In the genomic region with DNA sequence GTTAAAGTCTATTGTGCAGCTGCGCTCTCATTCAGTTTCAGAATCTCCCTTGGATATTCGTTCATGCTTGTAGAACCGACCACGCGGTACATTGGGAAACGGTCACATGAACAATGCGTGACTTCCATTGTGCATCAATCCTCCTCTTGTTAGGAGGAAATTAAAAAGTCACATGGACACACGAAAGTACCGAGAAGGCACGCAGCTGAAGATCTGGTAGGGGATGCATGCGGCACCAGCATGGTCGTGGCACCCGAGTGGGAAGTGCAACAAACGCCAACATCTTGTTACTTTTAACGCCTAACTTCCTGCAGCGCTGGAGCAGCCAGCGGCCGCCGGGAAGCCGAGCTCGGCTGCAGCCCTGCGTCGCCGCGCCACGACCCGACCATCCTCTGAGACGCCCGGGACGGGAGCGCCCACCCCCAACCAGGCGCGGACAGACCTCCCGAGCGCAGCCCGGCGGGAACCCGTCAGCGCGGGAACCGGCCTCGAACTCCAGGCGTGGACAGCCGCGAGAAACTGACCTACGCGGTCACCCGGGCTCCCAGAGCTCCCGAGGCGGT, we compare ENCODE assay signal across 8 cellular contexts. TPM values are rescaled to one million over a fixed set of nuclear protein-coding genes. Genes with fewer than 3 reads are reported as not detected.
A peak's percentile ranks its signal among the peaks of the same experiment; 100 is the strongest.
DNase-seq lines count a peak whose midpoint lies in the region; ATAC-seq and TF ChIP-seq lines count a peak whose summit lies in the region.

No MANE protein-coding gene starts in this region.

- no peaks in the 10 kb centered on the region for H3K4me1 ChIP-seq in breast epithelium
- H3K4me1 ChIP-seq in iPS-15b (ENCODE audit: control insufficient read depth, insufficient read depth, low read length) = peaks cover 28% of the 10 kb centered on the region

- no peak for TF ChIP-seq CTCF in breast epithelium (IDR thresholded peaks at IDR 0.05)

- H3K27me3 ChIP-seq in breast epithelium = no peaks in the 10 kb centered on the region
- H3K27me3 ChIP-seq in iPS-15b (ENCODE audit: control insufficient read depth, insufficient read depth, low read length) = no peaks in the 10 kb centered on the region

- ATAC-seq in GM21390 (IDR thresholded peaks at IDR 0.05; ENCODE audit: unreplicated experiment) (peak; percentile 32), GM21528 (IDR thresholded peaks at IDR 0.05; ENCODE audit: low FRiP score, unreplicated experiment) (no peak)

- H3K36me3 ChIP-seq in breast epithelium = no peaks in the 10 kb centered on the region
- H3K36me3 ChIP-seq in iPS-15b (ENCODE audit: control insufficient read depth, insufficient read depth, low read length) = no peaks in the 10 kb centered on the region

- intact Hi-C loops in breast epithelium (cut with DNase I; ENCODE audit: low total_unique reads) = no loop called here

- H3K27ac ChIP-seq in breast epithelium = peak overlapping the region; percentile 90 to 94

- DNase-seq in AG08395 (ENCODE audit: low spot score) (peak; percentile 43), NCI-H1417 treated with DMSO at 0.1 percent for 48 hours (lab: John Stamatoyannopoulos, UW) (peak; percentile 16), SKM-1 (lab: John Stamatoyannopoulos, UW; ENCODE audit: unreplicated experiment) (peak; percentile 36), breast epithelium (ENCODE audit: low spot score in 2 of 2) (peak in 1 of 2 donors; percentile 70), retina (peak; percentile 94)

- no peak for TF ChIP-seq POLR2A in breast epithelium (IDR thresholded peaks at IDR 0.05)

- H3K9me3 ChIP-seq in breast epithelium = no peaks in the 10 kb centered on the region
- no peaks in the 10 kb centered on the region for H3K9me3 ChIP-seq in iPS-15b (ENCODE audit: control insufficient read depth, insufficient read depth, low read length)

- H3K9ac ChIP-seq in iPS-15b (ENCODE audit: low read depth, low read length) = peak overlapping the region; percentile 91

- H3K4me3 ChIP-seq in breast epithelium (peak overlapping the region; percentile 71 to 92 (median 84)), iPS-15b (ENCODE audit: low read depth, low read length) (peak overlapping the region; percentile 99)

RNA-seq across cellular contexts. Expression of a gene that starts 0.4 kb away (rescaled TPM):
- 10 to 100 TPM; 61.1 to 84.3 (median 77.0) TPM for total RNA-seq in breast epithelium

RNA-seq across cellular contexts. Expression of a gene that starts 29.3 kb away (rescaled TPM):
- total RNA-seq in breast epithelium = 10 to 100 TPM; 29.0 to 33.7 (median 30.2) TPM
